ENCODE assay signal across 22 cellular contexts in genomic region chr14:67782090-67782489, GRCh38. TPM values are rescaled to one million over a fixed set of nuclear protein-coding genes. Genes with fewer than 3 reads are reported as not detected.
DNase-seq lines count a peak whose midpoint lies in the region; ATAC-seq and TF ChIP-seq lines count a peak whose summit lies in the region.
"Had no signal": no experiment of that assay in that cellular context is flagged by ENCODE, and none has a peak within 500 bp of the region (broad histone marks: within the 10 kb centered on the region; RNA-seq: fewer than 3 reads in every experiment).

No MANE protein-coding gene starts in this region.

- H3K27me3 ChIP-seq in skeletal muscle tissue (ENCODE audit: control insufficient read depth in 3 of 3, insufficient read depth in 3 of 3, low read length in 3 of 3) (no peaks in the 10 kb centered on the region), heart left ventricle (no peaks in the 10 kb centered on the region)
- H3K27me3 ChIP-seq: BE2C; BLaER1 treated with 17β-estradiol and CSF1 and Interleukin-3, amounts not matched to agents 10 nM and 100 nM had no signal

- H3K36me3 ChIP-seq in skeletal muscle tissue (ENCODE audit: control insufficient read depth in 3 of 3, insufficient read depth in 3 of 3, low read length in 3 of 3) = peaks cover 46 to 80% (median 62%) of the 10 kb centered on the region in 3 donors
- peaks cover 0 to 100% (median 100%) of the 10 kb centered on the region in 9 donors for H3K36me3 ChIP-seq in heart left ventricle

- TF ChIP-seq CTCF in lower leg skin (IDR thresholded peaks at IDR 0.05) (no peak), heart left ventricle (IDR thresholded peaks at IDR 0.05) (no peak)

- ATAC-seq in activated T-helper 17 cell treated with anti-CD3 and anti-CD28 coated beads, Interleukin-2, amount 50 U/mL, for 72 hours (replicated peaks) = no peak
- ATAC-seq in HG02678 (IDR thresholded peaks at IDR 0.05; ENCODE audit: unreplicated experiment) = no peak
- no peak for ATAC-seq in heart left ventricle
- ATAC-seq: A549, GM23338, HCT116 had no signal

- H3K4me3 ChIP-seq in skeletal muscle tissue (ENCODE audit: low read length in 3 of 3) (no peak overlapping the region), lower leg skin (ENCODE audit: low read depth, poor library complexity, severe bottlenecking) (no peak overlapping the region), heart left ventricle (no peak overlapping the region)
- H3K4me3 ChIP-seq: A549; BLaER1 treated with 17β-estradiol and CSF1 and Interleukin-3, amounts not matched to agents 10 nM and 100 nM; GM23338 had no signal

- peak overlapping the region; percentile 16 for H3K27ac Mint-ChIP-seq in activated T-helper 17 cell treated with anti-CD3 and anti-CD28 coated beads, Interleukin-2, amount 50 U/mL, for 72 hours
- H3K27ac Mint-ChIP-seq: CD4-positive, alpha-beta T cell; GM23338; H9 had no signal

- 31 to 96% methylated on average over 3 of the region's 3 CpGs for WGBS in lower leg skin, 2 donors
- 33 to 93% (median 59%) methylated on average over 3 of the region's 3 CpGs for WGBS in heart left ventricle, 4 donors

- H3K4me1 ChIP-seq in skeletal muscle tissue (ENCODE audit: control insufficient read depth in 3 of 3, insufficient read depth in 3 of 3, low read length in 3 of 3) (peaks cover 11 to 51% (median 17%) of the 10 kb centered on the region in 3 donors), heart left ventricle (peaks cover 0 to 7% (median 0%) of the 10 kb centered on the region in 12 donors)
- H3K4me1 ChIP-seq: A549; BE2C; BLaER1 treated with 17β-estradiol and CSF1 and Interleukin-3, amounts not matched to agents 10 nM and 100 nM had no signal

- DNase-seq in iPS-NIHi7 (ENCODE audit: extremely low spot score) (peak; percentile 0), lower leg skin (ENCODE audit: low spot score in 2 of 2) (no peak), heart left ventricle (no peak)
- DNase-seq: 8988T; ACHN; AML-193; BE2C; Calu3; CD4-positive, alpha-beta T cell; COR-L47; DMS53; DMS79 treated with DMSO at 0.1 percent for 48 hours; GF-D8; H9 had no signal

- no peaks in the 10 kb centered on the region for H3K9me3 Mint-ChIP-seq in activated T-helper 17 cell treated with anti-CD3 and anti-CD28 coated beads, Interleukin-2, amount 50 U/mL, for 72 hours
- H3K9me3 Mint-ChIP-seq: CD14-positive monocyte; CD4-positive, alpha-beta T cell; GM23338; H9 had no signal

- H3K9ac ChIP-seq in skeletal muscle tissue (ENCODE audit: low read depth in 1 of 3, low read length in 3 of 3) = no peak overlapping the region
- H3K9ac ChIP-seq: BLaER1 treated with 17β-estradiol and CSF1 and Interleukin-3, amounts not matched to agents 10 nM and 100 nM had no signal

- no peaks in the 10 kb centered on the region for H3K4me1 Mint-ChIP-seq in activated T-helper 17 cell treated with anti-CD3 and anti-CD28 coated beads, Interleukin-2, amount 50 U/mL, for 72 hours
- H3K4me1 Mint-ChIP-seq: GM23338, H9 had no signal

- H3K27me3 Mint-ChIP-seq in activated T-helper 17 cell treated with anti-CD3 and anti-CD28 coated beads, Interleukin-2, amount 50 U/mL, for 72 hours = no peaks in the 10 kb centered on the region
- H3K27me3 Mint-ChIP-seq: CD4-positive, alpha-beta T cell had no signal

- H3K9me3 ChIP-seq in skeletal muscle tissue (ENCODE audit: control insufficient read depth in 3 of 3, low read length in 3 of 3) = no peaks in the 10 kb centered on the region
- no peaks in the 10 kb centered on the region for H3K9me3 ChIP-seq in heart left ventricle
- H3K9me3 ChIP-seq: A549; BE2C; BLaER1 treated with 17β-estradiol and CSF1 and Interleukin-3, amounts not matched to agents 10 nM and 100 nM had no signal

- H3K36me3 Mint-ChIP-seq in activated T-helper 17 cell treated with anti-CD3 and anti-CD28 coated beads, Interleukin-2, amount 50 U/mL, for 72 hours (ENCODE audit: low read depth) = peaks cover 100% of the 10 kb centered on the region

- intact Hi-C loops in lower leg skin (cut with DNase I; ENCODE audit: low total_unique reads) = no loop called here
- intact Hi-C loops in heart left ventricle (cut with DNase I) = no loop called here

- peak overlapping the region; percentile 9 for H3K27ac ChIP-seq in skeletal muscle tissue (ENCODE audit: low read depth, low read length)
- no peak overlapping the region for H3K27ac ChIP-seq in heart left ventricle
- H3K27ac ChIP-seq: A549; BLaER1 treated with 17β-estradiol and CSF1 and Interleukin-3, amounts not matched to agents 10 nM and 100 nM had no signal

- no peak for TF ChIP-seq POLR2A in lower leg skin (IDR thresholded peaks at IDR 0.05)
- TF ChIP-seq POLR2A in heart left ventricle (IDR thresholded peaks at IDR 0.05) = no peak

- no peak overlapping the region for H3K4me3 Mint-ChIP-seq in activated T-helper 17 cell treated with anti-CD3 and anti-CD28 coated beads, Interleukin-2, amount 50 U/mL, for 72 hours
- H3K4me3 Mint-ChIP-seq: CD14-positive monocyte; CD4-positive, alpha-beta T cell; GM23338; H9 had no signal

RNA-seq across cellular contexts. Expression of gene ZFYVE26, which starts 34.3 kb away (rescaled TPM):
- total RNA-seq in activated T-helper 17 cell treated with anti-CD3 and anti-CD28 coated beads, Interleukin-2, amount 50 U/mL, for 72 hours = 10 to 100 TPM; 17.0 to 19.6 TPM
- total RNA-seq in skeletal muscle tissue = 21.9 TPM
- total RNA-seq in lower leg skin = 10 to 100 TPM; 13.0 to 34.6 (median 21.8) TPM
- 10 to 100 TPM in 8 of 9 donors, 1 to 10 TPM in 1; 8.5 to 24.1 (median 18.8) TPM for total RNA-seq in heart left ventricle
- 1 to 10 TPM; 5.1 to 7.5 TPM for polyA plus RNA-seq in heart left ventricle

RNA-seq across cellular contexts. Expression of gene RAD51B, which starts 37.5 kb away (rescaled TPM):
- 10 to 100 TPM; 37.0 to 49.7 TPM for total RNA-seq in activated T-helper 17 cell treated with anti-CD3 and anti-CD28 coated beads, Interleukin-2, amount 50 U/mL, for 72 hours
- total RNA-seq in skeletal muscle tissue = 38.6 TPM
- total RNA-seq in lower leg skin = 10 to 100 TPM in 3 of 4 donors, 1 to 10 TPM in 1; 6.1 to 27.2 (median 13.6) TPM
- 10 to 100 TPM in 2 of 9 donors, 1 to 10 TPM in 7; 1.5 to 11.3 (median 3.8) TPM for total RNA-seq in heart left ventricle
- polyA plus RNA-seq in heart left ventricle = 1 to 10 TPM; 1.3 TPM
